2 cellular contexts compared by ENCODE assay signal in the genomic region with DNA sequence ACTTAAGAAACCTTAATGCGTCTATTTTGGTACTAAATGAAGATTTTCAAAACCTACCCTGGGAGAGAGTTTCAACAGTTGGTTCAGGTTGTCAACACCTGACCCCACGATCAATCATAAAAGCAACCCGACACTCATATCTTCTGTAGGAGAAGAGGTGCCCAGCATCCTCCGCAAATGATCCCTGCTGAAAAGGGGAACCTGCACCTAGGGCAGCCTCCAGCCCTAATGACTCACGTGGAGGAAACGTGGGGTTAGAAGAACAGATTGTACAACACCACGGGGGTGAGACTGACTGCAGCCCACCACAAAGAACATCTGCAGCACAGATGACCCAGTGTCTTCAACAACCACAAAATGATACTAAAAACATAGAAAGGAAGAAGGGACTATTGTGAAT.
TF ChIP-seq lines count a peak whose summit lies in the region.

No MANE protein-coding gene starts in this region.

TF ChIP-seq in H1, 55 proteins besides CTCF, POLR2A, EP300 and RAD21:
- no peak for TF ChIP-seq TAF7 (optimal IDR thresholded peaks at IDR 0.05; ENCODE audit: borderline replicate concordance, low read depth, low read length)
- no peak for TF ChIP-seq CBX5 (IDR thresholded peaks at IDR 0.05; ENCODE audit: low read depth, low read length)

TF ChIP-seq in SK-N-SH, 30 proteins besides CTCF, POLR2A, EP300 and RAD21:
- no peak for TF ChIP-seq SIN3A (IDR thresholded peaks at IDR 0.05; ENCODE audit: borderline replicate concordance, low read depth, low read length)
- no peak for TF ChIP-seq IRF3 (IDR thresholded peaks at IDR 0.05; ENCODE audit: low read depth, low read length)
- TF ChIP-seq MAX (IDR thresholded peaks at IDR 0.05; ENCODE audit: low read depth): no peak
- TF ChIP-seq MXI1 (IDR thresholded peaks at IDR 0.05; ENCODE audit: low read depth, low read length): no peak
- no peak for TF ChIP-seq RXRA (IDR thresholded peaks at IDR 0.05; ENCODE audit: borderline replicate concordance, low read depth)
- no peak for TF ChIP-seq MEF2A (IDR thresholded peaks at IDR 0.05; ENCODE audit: borderline replicate concordance, low read depth)
- TF ChIP-seq TAF1 (IDR thresholded peaks at IDR 0.05; ENCODE audit: borderline replicate concordance, low read depth, low read length): no peak
- no peak for TF ChIP-seq ELF1 (IDR thresholded peaks at IDR 0.05)
- TF ChIP-seq, protein P1, sequence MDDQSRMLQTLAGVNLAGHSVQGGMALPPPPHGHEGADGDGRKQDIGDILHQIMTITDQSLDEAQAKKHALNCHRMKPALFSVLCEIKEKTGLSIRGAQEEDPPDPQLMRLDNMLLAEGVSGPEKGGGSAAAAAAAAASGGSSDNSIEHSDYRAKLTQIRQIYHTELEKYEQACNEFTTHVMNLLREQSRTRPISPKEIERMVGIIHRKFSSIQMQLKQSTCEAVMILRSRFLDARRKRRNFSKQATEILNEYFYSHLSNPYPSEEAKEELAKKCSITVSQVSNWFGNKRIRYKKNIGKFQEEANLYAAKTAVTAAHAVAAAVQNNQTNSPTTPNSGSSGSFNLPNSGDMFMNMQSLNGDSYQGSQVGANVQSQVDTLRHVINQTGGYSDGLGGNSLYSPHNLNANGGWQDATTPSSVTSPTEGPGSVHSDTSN (IDR thresholded peaks at IDR 0.05): no peak
- no peak for TF ChIP-seq FOXM1 (IDR thresholded peaks at IDR 0.05; ENCODE audit: low read depth)
- TF ChIP-seq CHD2 (IDR thresholded peaks at IDR 0.05; ENCODE audit: low read length, partially characterized antibody): no peak
- TF ChIP-seq RCOR1 (IDR thresholded peaks at IDR 0.05; ENCODE audit: low read length): no peak
- TF ChIP-seq REST (IDR thresholded peaks at IDR 0.05; ENCODE audit: low read depth, low read length): no peak
- TF ChIP-seq YY1 (IDR thresholded peaks at IDR 0.05; ENCODE audit: low read depth): no peak
- no peak for TF ChIP-seq JUND (IDR thresholded peaks at IDR 0.05)
- no peak for TF ChIP-seq TEAD4 (IDR thresholded peaks at IDR 0.05; ENCODE audit: borderline replicate concordance, insufficient read depth)
- no peak for TF ChIP-seq NRF1 (IDR thresholded peaks at IDR 0.05; ENCODE audit: low read depth, low read length)
- TF ChIP-seq GABPA (IDR thresholded peaks at IDR 0.05; ENCODE audit: low read depth): no peak
